In genomic region chr14:98924046-98924445, GRCh38 we compare ENCODE assay signal across 24 cellular contexts.
DNase-seq lines count a peak whose midpoint lies in the region; ATAC-seq, FAIRE-seq and TF ChIP-seq lines count a peak whose summit lies in the region.
"Had no signal": no experiment of that assay in that cellular context is flagged by ENCODE, and none has a peak within 500 bp of the region (broad histone marks: within the 10 kb centered on the region; RNA-seq: fewer than 3 reads in every experiment).

No MANE protein-coding gene starts in this region.

- no peaks in the 10 kb centered on the region for H3K9me3 ChIP-seq in CD4-positive, alpha-beta T cell (ENCODE audit: control insufficient read depth, low read length)
- H3K9me3 ChIP-seq in RWPE2 (ENCODE audit: severe bottlenecking) = no peaks in the 10 kb centered on the region
- H3K9me3 ChIP-seq in naive thymus-derived CD4-positive, alpha-beta T cell (ENCODE audit: control insufficient read depth in 2 of 3, low read length in 3 of 3) = no peaks in the 10 kb centered on the region
- no peaks in the 10 kb centered on the region for H3K9me3 ChIP-seq in small intestine (ENCODE audit: control insufficient read depth, low read depth)
- H3K9me3 ChIP-seq: BE2C had no signal

- H3K4me1 ChIP-seq in RWPE2 (ENCODE audit: insufficient read depth, poor library complexity, severe bottlenecking) = peaks cover 4% of the 10 kb centered on the region
- H3K4me1 ChIP-seq in naive thymus-derived CD4-positive, alpha-beta T cell (ENCODE audit: control insufficient read depth in 2 of 2, insufficient read depth in 2 of 2, low read length in 2 of 2) = peaks cover 0 to 31% of the 10 kb centered on the region in 2 donors
- H3K4me1 ChIP-seq in small intestine (ENCODE audit: control insufficient read depth in 2 of 2, insufficient read depth in 1 of 2, low read depth in 1 of 2, low read length in 1 of 2) = peaks cover 0 to 2% of the 10 kb centered on the region in 2 donors
- H3K4me1 ChIP-seq: BE2C, Caco-2 had no signal

- DNase-seq in CD4-positive, alpha-beta T cell = peak in 1 of 10 experiments; percentile 4
- DNase-seq in RWPE2 (ENCODE audit: low spot score) = peak; percentile 16
- DNase-seq in naive thymus-derived CD4-positive, alpha-beta T cell = no peak
- DNase-seq in small intestine = peak; percentile 29
- DNase-seq in SKM-1 treated with dmso at 0.1 percent for 144 hours (lab: John Stamatoyannopoulos, UW; ENCODE audit: unreplicated experiment) = no peak
- DNase-seq in stimulated activated CD4-positive, alpha-beta T cell treated with anti-CD3 and anti-CD28 coated beads, Interleukin-2, amount 100 ng/mL, for 24 hours = no peak
- DNase-seq: ACHN; BE2C; C1 segment of cervical spinal cord; Caco-2; CD4-positive, CD25-positive, alpha-beta regulatory T cell; DMS79; GDM1; GOT3; H7; HFFc6 had no signal

- H3K27ac Mint-ChIP-seq in CD4-positive, alpha-beta T cell = peak overlapping the region; percentile 71
- peak overlapping the region in 5 of 9 donors; percentile 11 to 40 (median 25) for H3K27ac Mint-ChIP-seq in naive thymus-derived CD4-positive, alpha-beta T cell
- H3K27ac Mint-ChIP-seq: CD4-positive, CD25-positive, alpha-beta regulatory T cell; HFFc6 had no signal

- WGBS in small intestine, 3 donors = 32 to 73% (median 42%) methylated on average over 8 of the region's 8 CpGs

- intact Hi-C loops in CD4-positive, alpha-beta T cell (cut with DNase I, micrococcal nuclease) = no loop called here
- intact Hi-C loops in naive thymus-derived CD4-positive, alpha-beta T cell (cut with micrococcal nuclease) = loop anchor here in 1 of 2 donors (2.0 kb wide), 1 partner anchor 785 kb away; no protein-coding TSS in a partner anchor

- no peaks in the 10 kb centered on the region for H3K36me3 Mint-ChIP-seq in CD4-positive, alpha-beta T cell (ENCODE audit: low read depth)
- peaks cover 8 to 17% (median 15%) of the 10 kb centered on the region in 5 donors for H3K36me3 Mint-ChIP-seq in naive thymus-derived CD4-positive, alpha-beta T cell

- H3K4me1 Mint-ChIP-seq in CD4-positive, alpha-beta T cell (ENCODE audit: low read depth) = peaks cover 43% of the 10 kb centered on the region
- peaks cover 24 to 57% (median 40%) of the 10 kb centered on the region in 7 donors for H3K4me1 Mint-ChIP-seq in naive thymus-derived CD4-positive, alpha-beta T cell

- no peaks in the 10 kb centered on the region for H3K27me3 ChIP-seq in CD4-positive, alpha-beta T cell (ENCODE audit: control insufficient read depth, insufficient read depth, low read length)
- no peaks in the 10 kb centered on the region for H3K27me3 ChIP-seq in RWPE2 (ENCODE audit: insufficient read depth, poor library complexity, severe bottlenecking)
- H3K27me3 ChIP-seq in naive thymus-derived CD4-positive, alpha-beta T cell (ENCODE audit: control insufficient read depth in 2 of 2, insufficient read depth in 2 of 2, low read length in 2 of 2) = no peaks in the 10 kb centered on the region
- H3K27me3 ChIP-seq in small intestine (ENCODE audit: control insufficient read depth in 2 of 2, insufficient read depth in 2 of 2, low read length in 2 of 2) = no peaks in the 10 kb centered on the region
- H3K27me3 ChIP-seq: BE2C had no signal

- ATAC-seq in CD4-positive, alpha-beta T cell (ENCODE audit: poor library complexity) = no peak
- no peak for ATAC-seq in RWPE2 (ENCODE audit: low read depth)
- ATAC-seq in naive thymus-derived CD4-positive, alpha-beta T cell = no peak
- no peak for ATAC-seq in GM18511 (IDR thresholded peaks at IDR 0.05; ENCODE audit: unreplicated experiment)
- ATAC-seq: HCT116, HepG2 had no signal

- H3K4me3 ChIP-seq in RWPE2 (ENCODE audit: severe bottlenecking) = no peak overlapping the region
- no peak overlapping the region for H3K4me3 ChIP-seq in naive thymus-derived CD4-positive, alpha-beta T cell (ENCODE audit: low read length)
- H3K4me3 ChIP-seq in small intestine (ENCODE audit: low read depth in 1 of 2, low read length in 2 of 2) = no peak overlapping the region

- no peak for TF ChIP-seq CTCF in CD4-positive, alpha-beta T cell (IDR thresholded peaks at IDR 0.05)
- TF ChIP-seq CTCF in RWPE2 (IDR thresholded peaks at IDR 0.05; ENCODE audit: poor library complexity, severe bottlenecking) = no peak

- H3K4me3 Mint-ChIP-seq in CD4-positive, alpha-beta T cell = no peak overlapping the region
- peak overlapping the region in 1 of 10 donors; percentile 23 for H3K4me3 Mint-ChIP-seq in naive thymus-derived CD4-positive, alpha-beta T cell
- H3K4me3 Mint-ChIP-seq: CD4-positive, CD25-positive, alpha-beta regulatory T cell; HFFc6; IgD-negative memory B cell had no signal

- CTCF ChIA-PET in CD4-positive, alpha-beta T cell (lab: Charles Lee) = no interaction called here
- CTCF ChIA-PET in naive thymus-derived CD4-positive, alpha-beta T cell (lab: Charles Lee) = no interaction called here

- FAIRE-seq in small intestine (lab: Jason Lieb, UNC) = no peak
- FAIRE-seq: A204.1, D721Med, GM12892, GM18507, HepG2 had no signal

- H3K36me3 ChIP-seq in RWPE2 (ENCODE audit: low read depth) = no peaks in the 10 kb centered on the region
- H3K36me3 ChIP-seq in naive thymus-derived CD4-positive, alpha-beta T cell (ENCODE audit: control insufficient read depth in 2 of 3, insufficient read depth in 3 of 3, low read length in 3 of 3) = no peaks in the 10 kb centered on the region
- no peaks in the 10 kb centered on the region for H3K36me3 ChIP-seq in small intestine (ENCODE audit: control insufficient read depth in 2 of 2, insufficient read depth in 2 of 2, low read length in 2 of 2)
- H3K36me3 ChIP-seq: BE2C had no signal

- peaks cover 5% of the 10 kb centered on the region for H3K9me3 Mint-ChIP-seq in CD4-positive, alpha-beta T cell
- peaks cover 8 to 21% (median 11%) of the 10 kb centered on the region in 11 donors for H3K9me3 Mint-ChIP-seq in naive thymus-derived CD4-positive, alpha-beta T cell

- POLR2A ChIA-PET in CD4-positive, alpha-beta T cell (lab: Charles Lee) = interaction anchor here (1.4 kb wide), 1 partner anchor 11 kb away, joined by 4 read pairs; no protein-coding TSS in a partner anchor
- POLR2A ChIA-PET in naive thymus-derived CD4-positive, alpha-beta T cell (lab: Charles Lee) = interaction anchor here (1.0 kb wide), 1 partner anchor 8 kb away, joined by 3 read pairs; no protein-coding TSS in a partner anchor

- H3K27ac ChIP-seq in CD4-positive, alpha-beta T cell (ENCODE audit: low read depth, low read length) = no peak overlapping the region
- H3K27ac ChIP-seq in RWPE2 (ENCODE audit: poor library complexity, severe bottlenecking) (no peak overlapping the region), small intestine (ENCODE audit: low read depth in 1 of 2, low read length in 1 of 2) (no peak overlapping the region)
- no peak overlapping the region for H3K27ac ChIP-seq in naive thymus-derived CD4-positive, alpha-beta T cell (ENCODE audit: low read depth, low read length)

- no peaks in the 10 kb centered on the region for H3K27me3 Mint-ChIP-seq in CD4-positive, alpha-beta T cell
- peaks cover 0 to 16% (median 0%) of the 10 kb centered on the region in 5 donors for H3K27me3 Mint-ChIP-seq in naive thymus-derived CD4-positive, alpha-beta T cell
- H3K27me3 Mint-ChIP-seq: IgD-negative memory B cell had no signal

Comparison
In these comparisons a context has a peak if more than half of its experiments do, and no peak if none do; other contexts are left out.
1. DNase-seq: peak in RWPE2 (single experiment) and small intestine (single experiment); none in naive thymus-derived CD4-positive, alpha-beta T cell (0 of 9), SKM-1 treated with dmso at 0.1 percent for 144 hours (single experiment) and stimulated activated CD4-positive, alpha-beta T cell treated with anti-CD3 and anti-CD28 coated beads, Interleukin-2, amount 100 ng/mL, for 24 hours (0 of 2).